Comparison of ENCODE assay signal across 1 cellular context in the genomic region with DNA sequence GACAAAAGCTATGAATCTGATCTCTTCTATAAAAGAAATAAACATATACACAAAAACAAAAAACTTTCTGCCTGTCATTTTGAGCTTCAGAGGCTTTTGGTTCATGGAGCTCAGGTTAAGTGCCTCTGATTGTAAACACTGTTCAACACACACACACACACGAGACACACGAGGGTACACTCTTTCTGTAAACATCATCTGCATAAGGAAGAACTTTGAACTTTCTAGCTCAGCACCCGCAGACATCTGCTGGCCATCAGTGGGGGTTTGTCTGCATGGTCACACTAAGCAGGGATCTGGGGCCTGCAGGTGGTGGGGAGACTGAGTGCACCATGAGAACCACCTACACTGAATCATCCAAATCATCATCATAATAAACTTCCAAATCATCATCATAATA.
TF ChIP-seq lines count a peak whose summit lies in the region.

No MANE protein-coding gene starts in this region.

TF ChIP-seq in HepG2, 621 proteins besides CTCF, POLR2A, EP300 and RAD21 (continued from another document and continues in another):
- TF ChIP-seq CREM (IDR thresholded peaks at IDR 0.05) (peak; percentile 44), CREM (CRISPR knock-in tag; IDR thresholded peaks at IDR 0.05) (no peak), ZNF329 (CRISPR knock-in tag; IDR thresholded peaks at IDR 0.05; ENCODE audit: low read depth) (no peak), CENPT (CRISPR knock-in tag; IDR thresholded peaks at IDR 0.05; ENCODE audit: low read depth) (no peak), DPF2 (CRISPR knock-in tag; IDR thresholded peaks at IDR 0.05; ENCODE audit: borderline replicate concordance, low read depth) (peak; percentile 35; the same call in 1 of the 2 replicates), ZNF160 (CRISPR knock-in tag; IDR thresholded peaks at IDR 0.05) (no peak), MEF2D (CRISPR knock-in tag; IDR thresholded peaks at IDR 0.05) (no peak), SKI (IDR thresholded peaks at IDR 0.05; ENCODE audit: partially characterized antibody) (peak; percentile 26), IKZF4 (CRISPR knock-in tag; IDR thresholded peaks at IDR 0.05; ENCODE audit: borderline replicate concordance, low read depth, not compliant biosample characterization) (no peak), HNF4A (CRISPR knock-in tag; IDR thresholded peaks at IDR 0.05) (peak; percentile 92), TMF1 (CRISPR knock-in tag; IDR thresholded peaks at IDR 0.05; ENCODE audit: low read depth) (no peak), ZSCAN5A (CRISPR knock-in tag; IDR thresholded peaks at IDR 0.05; ENCODE audit: borderline replicate concordance) (no peak), ZNF746 (CRISPR knock-in tag; IDR thresholded peaks at IDR 0.05) (no peak), SNAI1 (CRISPR knock-in tag; IDR thresholded peaks at IDR 0.05; ENCODE audit: borderline replicate concordance) (no peak), KDM3A (CRISPR knock-in tag; IDR thresholded peaks at IDR 0.05; ENCODE audit: low read depth) (no peak), ARID3A (IDR thresholded peaks at IDR 0.05; ENCODE audit: low read depth, low read length) (0 out of 2 replicates have a peak, but pooled peaks have one; percentile 16), FOXO1 (CRISPR knock-in tag; IDR thresholded peaks at IDR 0.05) (peak; percentile 86; the same call in 1 of the 2 replicates), PAWR (CRISPR knock-in tag; IDR thresholded peaks at IDR 0.05; ENCODE audit: borderline replicate concordance) (no peak), ZNF646 (CRISPR knock-in tag; IDR thresholded peaks at IDR 0.05) (peak; percentile 61), FOXK2 (IDR thresholded peaks at IDR 0.05) (peak; percentile 93), FOXK1 (CRISPR knock-in tag; IDR thresholded peaks at IDR 0.05; ENCODE audit: borderline replicate concordance, low read depth) (peak; percentile 88; the same call in 1 of the 2 replicates), BRCA1 (CRISPR knock-in tag; IDR thresholded peaks at IDR 0.05) (no peak), MXD4 (CRISPR knock-in tag; IDR thresholded peaks at IDR 0.05) (no peak; the same call in 1 of the 2 replicates)
- TF ChIP-seq, protein P1, sequence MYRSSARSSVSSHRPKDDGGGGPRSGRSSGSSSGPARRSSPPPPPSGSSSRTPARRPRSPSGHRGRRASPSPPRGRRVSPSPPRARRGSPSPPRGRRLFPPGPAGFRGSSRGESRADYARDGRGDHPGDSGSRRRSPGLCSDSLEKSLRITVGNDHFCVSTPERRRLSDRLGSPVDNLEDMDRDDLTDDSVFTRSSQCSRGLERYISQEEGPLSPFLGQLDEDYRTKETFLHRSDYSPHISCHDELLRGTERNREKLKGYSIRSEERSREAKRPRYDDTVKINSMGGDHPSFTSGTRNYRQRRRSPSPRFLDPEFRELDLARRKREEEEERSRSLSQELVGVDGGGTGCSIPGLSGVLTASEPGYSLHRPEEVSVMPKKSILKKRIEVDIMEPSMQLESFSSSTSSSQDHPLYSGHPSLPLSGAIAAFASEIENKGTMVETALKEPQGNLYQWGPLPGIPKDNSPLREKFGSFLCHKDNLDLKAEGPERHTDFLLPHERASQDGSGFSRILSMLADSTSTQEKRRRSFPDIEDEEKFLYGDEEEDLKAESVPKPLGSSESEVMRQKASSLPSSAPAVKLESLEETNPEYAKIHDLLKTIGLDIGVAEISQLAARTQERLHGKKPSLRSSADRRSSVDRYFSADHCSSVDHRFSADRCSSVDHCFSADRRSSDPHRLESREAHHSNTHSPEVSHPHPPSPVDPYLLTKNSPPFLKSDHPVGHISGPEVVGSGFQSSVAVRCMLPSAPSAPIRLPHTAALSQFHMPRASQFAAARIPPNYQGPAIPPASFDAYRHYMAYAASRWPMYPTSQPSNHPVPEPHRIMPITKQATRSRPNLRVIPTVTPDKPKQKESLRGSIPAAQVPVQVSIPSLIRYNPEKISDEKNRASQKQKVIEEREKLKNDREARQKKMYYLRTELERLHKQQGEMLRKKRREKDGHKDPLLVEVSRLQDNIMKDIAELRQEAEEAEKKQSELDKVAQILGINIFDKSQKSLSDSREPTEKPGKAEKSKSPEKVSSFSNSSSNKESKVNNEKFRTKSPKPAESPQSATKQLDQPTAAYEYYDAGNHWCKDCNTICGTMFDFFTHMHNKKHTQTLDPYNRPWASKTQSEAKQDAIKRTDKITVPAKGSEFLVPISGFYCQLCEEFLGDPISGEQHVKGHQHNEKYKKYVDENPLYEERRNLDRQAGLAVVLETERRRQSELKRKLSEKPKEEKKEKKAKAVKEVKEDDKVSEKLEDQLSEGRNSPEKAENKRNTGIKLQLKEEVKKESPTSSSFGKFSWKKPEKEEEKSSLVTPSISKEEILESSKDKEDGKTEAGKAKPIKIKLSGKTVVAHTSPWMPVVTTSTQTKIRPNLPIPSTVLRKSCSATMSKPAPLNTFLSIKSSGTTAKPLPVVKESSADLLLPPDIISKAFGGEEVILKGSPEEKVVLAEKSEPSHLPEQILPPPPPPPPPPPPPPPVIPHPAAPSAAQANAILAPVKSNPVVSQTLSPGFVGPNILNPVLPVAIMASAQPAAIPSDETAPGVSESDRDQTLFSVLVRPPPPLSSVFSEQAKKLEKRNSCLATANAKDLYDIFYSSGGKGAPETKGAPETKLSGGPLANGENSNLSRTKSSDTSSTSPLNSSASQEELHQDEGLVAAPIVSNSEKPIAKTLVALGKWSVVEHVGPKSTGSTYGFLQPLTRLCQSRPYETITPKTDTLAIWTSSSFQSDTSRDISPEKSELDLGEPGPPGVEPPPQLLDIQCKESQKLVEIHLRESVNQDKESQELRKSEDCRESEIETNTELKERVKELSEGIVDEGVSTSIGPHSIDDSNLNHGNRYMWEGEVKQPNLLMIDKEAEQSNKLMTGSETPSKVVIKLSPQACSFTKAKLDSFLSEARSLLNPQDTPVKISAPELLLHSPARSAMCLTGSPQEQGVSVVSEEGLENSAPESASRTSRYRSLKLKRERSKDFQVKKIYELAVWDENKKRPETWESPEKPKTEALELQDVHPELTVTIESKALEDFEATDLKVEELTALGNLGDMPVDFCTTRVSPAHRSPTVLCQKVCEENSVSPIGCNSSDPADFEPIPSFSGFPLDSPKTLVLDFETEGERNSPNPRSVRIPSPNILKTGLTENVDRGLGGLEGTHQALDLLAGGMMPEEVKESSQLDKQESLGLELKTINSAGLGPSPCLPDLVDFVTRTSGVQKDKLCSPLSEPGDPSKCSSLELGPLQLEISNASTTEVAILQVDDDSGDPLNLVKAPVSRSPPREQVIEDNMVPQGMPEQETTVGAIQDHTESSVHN (CRISPR knock-in tag; IDR thresholded peaks at IDR 0.05), result no peak
- TF ChIP-seq, protein P2, sequence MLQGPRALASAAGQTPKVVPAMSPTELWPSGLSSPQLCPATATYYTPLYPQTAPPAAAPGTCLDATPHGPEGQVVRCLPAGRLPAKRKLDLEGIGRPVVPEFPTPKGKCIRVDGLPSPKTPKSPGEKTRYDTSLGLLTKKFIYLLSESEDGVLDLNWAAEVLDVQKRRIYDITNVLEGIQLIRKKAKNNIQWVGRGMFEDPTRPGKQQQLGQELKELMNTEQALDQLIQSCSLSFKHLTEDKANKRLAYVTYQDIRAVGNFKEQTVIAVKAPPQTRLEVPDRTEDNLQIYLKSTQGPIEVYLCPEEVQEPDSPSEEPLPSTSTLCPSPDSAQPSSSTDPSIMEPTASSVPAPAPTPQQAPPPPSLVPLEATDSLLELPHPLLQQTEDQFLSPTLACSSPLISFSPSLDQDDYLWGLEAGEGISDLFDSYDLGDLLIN (CRISPR knock-in tag; IDR thresholded peaks at IDR 0.05; ENCODE audit: borderline replicate concordance), result no peak
- TF ChIP-seq, protein P3, sequence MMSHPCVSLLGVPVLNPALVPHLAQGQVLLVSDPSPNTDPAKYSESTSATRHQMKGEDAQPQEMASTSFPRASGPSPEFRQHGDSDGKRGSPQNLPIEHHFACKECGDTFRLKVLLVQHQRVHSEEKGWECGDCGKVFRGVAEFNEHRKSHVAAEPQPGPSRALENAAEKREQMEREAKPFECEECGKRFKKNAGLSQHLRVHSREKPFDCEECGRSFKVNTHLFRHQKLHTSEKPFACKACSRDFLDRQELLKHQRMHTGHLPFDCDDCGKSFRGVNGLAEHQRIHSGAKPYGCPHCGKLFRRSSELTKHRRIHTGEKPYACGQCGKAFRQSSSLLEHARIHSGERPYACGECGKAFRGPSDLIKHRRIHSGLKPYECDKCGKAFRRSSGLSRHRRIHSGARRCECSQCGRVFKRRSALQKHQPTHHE (CRISPR knock-in tag; IDR thresholded peaks at IDR 0.05; ENCODE audit: borderline replicate concordance), result no peak
